11 cellular contexts compared by ENCODE assay signal in genomic region chr17:38741853-38742421, GRCh38. TPM values are rescaled to one million over a fixed set of nuclear protein-coding genes. Genes with fewer than 3 reads are reported as not detected.
DNase-seq lines count a peak whose midpoint lies in the region; ATAC-seq and TF ChIP-seq lines count a peak whose summit lies in the region.
"Had no signal": no experiment of that assay in that cellular context is flagged by ENCODE, and none has a peak within 500 bp of the region (broad histone marks: within the 10 kb centered on the region; RNA-seq: fewer than 3 reads in every experiment).

No MANE protein-coding gene starts in this region.

- intact Hi-C loops in upper lobe of right lung (cut with DNase I), result no loop called here

- peak overlapping the region; percentile 85 for H3K27ac ChIP-seq in upper lobe of right lung

- peak overlapping the region; percentile 57 for H3K9ac ChIP-seq in mucosa of stomach (ENCODE audit: low read length)

- peak; percentile 68 for ATAC-seq in upper lobe of right lung
- no peak for ATAC-seq in HG02973 (IDR thresholded peaks at IDR 0.05; ENCODE audit: unreplicated experiment)

- H3K9me3 ChIP-seq in mucosa of stomach (ENCODE audit: control insufficient read depth, low read length), result no peaks in the 10 kb centered on the region
- H3K9me3 ChIP-seq in upper lobe of right lung, result no peaks in the 10 kb centered on the region

- no peaks in the 10 kb centered on the region for H3K27me3 ChIP-seq in mucosa of stomach (ENCODE audit: control insufficient read depth, insufficient read depth, low read length)
- H3K27me3 ChIP-seq in upper lobe of right lung, result no peaks in the 10 kb centered on the region

- TF ChIP-seq CTCF in upper lobe of right lung (IDR thresholded peaks at IDR 0.05), result no peak

- DNase-seq in NCI-H2029 (lab: John Stamatoyannopoulos, UW), result peak; percentile 29
- DNase-seq in NCI-H2029 treated with DMSO at 0.1 percent for 48 hours (lab: John Stamatoyannopoulos, UW), result no peak
- peak; percentile 47 for DNase-seq in ecto neural progenitor cell (ENCODE audit: low spot score)
- DNase-seq in upper lobe of right lung, result peak; percentile 79
- DNase-seq in NCI-H510A (lab: John Stamatoyannopoulos, UW), result no peak
- no peak for DNase-seq in DMS53 (lab: John Stamatoyannopoulos, UW)
- DNase-seq: activated CD4-positive, alpha-beta T cell treated with anti-CD3 and anti-CD28 coated beads, Interleukin-2, amount 50 U/mL, for 4 hours; cortex of kidney; islet precursor cell had no signal

- H3K4me1 ChIP-seq in mucosa of stomach (ENCODE audit: control insufficient read depth, insufficient read depth, low read length) (peaks cover 41% of the 10 kb centered on the region), upper lobe of right lung (peaks cover 37% of the 10 kb centered on the region)

- H3K36me3 ChIP-seq in mucosa of stomach (ENCODE audit: control insufficient read depth, insufficient read depth, low read length), result peaks cover 9% of the 10 kb centered on the region
- peaks cover 14% of the 10 kb centered on the region for H3K36me3 ChIP-seq in upper lobe of right lung

- H3K4me3 ChIP-seq in mucosa of stomach (ENCODE audit: low read length) (no peak overlapping the region), upper lobe of right lung (no peak overlapping the region)

RNA-seq across cellular contexts. Expression of gene PCGF2, which starts 6.2 kb away (rescaled TPM):
- 59.1 TPM for total RNA-seq in upper lobe of right lung

RNA-seq across cellular contexts. Expression of gene PSMB3, which starts 10.6 kb away (rescaled TPM):
- total RNA-seq in upper lobe of right lung, result 127 TPM

RNA-seq across cellular contexts. Expression of gene CISD3, which starts 11.8 kb away (rescaled TPM):
- 29.7 TPM for total RNA-seq in upper lobe of right lung

RNA-seq across cellular contexts. Expression of gene MLLT6, which starts 36.9 kb away (rescaled TPM):
- total RNA-seq in upper lobe of right lung, result 133 TPM

RNA-seq across cellular contexts. Expression of gene PIP4K2B, which starts 57.4 kb away (rescaled TPM):
- 50.5 TPM for total RNA-seq in upper lobe of right lung

Comparison
In these comparisons a context has a peak if more than half of its experiments do, and no peak if none do; other contexts are left out.
1. DNase-seq: peak in NCI-H2029 (single experiment), ecto neural progenitor cell (single experiment) and upper lobe of right lung (single experiment); none in NCI-H2029 treated with DMSO at 0.1 percent for 48 hours (single experiment), NCI-H510A (single experiment) and DMS53 (single experiment).